40 cellular contexts compared by ENCODE assay signal in genomic region chr12:126797525-126797924, GRCh38.
"Had no signal": no experiment of that assay in that cellular context is flagged by ENCODE, and none has a peak within 500 bp of the region (broad histone marks: within the 10 kb centered on the region; RNA-seq: fewer than 3 reads in every experiment).

No MANE protein-coding gene starts in this region.

- H3K27ac Mint-ChIP-seq: activated naive CD4-positive, alpha-beta T cell treated with anti-CD3 and anti-CD28 coated beads for 36 hours; activated naive CD4-positive, alpha-beta T cell treated with anti-CD3 and anti-CD28 coated beads, Interleukin-2, amount 10 ng/mL, durations not matched to agents 7 days and 5 days; activated naive CD4-positive, alpha-beta T cell treated with anti-CD3 and anti-CD28 coated beads, Interleukin-2, amount 50 U/mL, for 24 hours; activated naive CD4-positive, alpha-beta T cell treated with anti-CD3 and anti-CD28 coated beads, Interleukin-2, amount 50 U/mL, for 72 hours; activated naive CD8-positive, alpha-beta T cell; activated naive CD8-positive, alpha-beta T cell treated with anti-CD3 and anti-CD28 coated beads for 36 hours; activated naive CD8-positive, alpha-beta T cell treated with anti-CD3 and anti-CD28 coated beads, Interleukin-2, amount 10 ng/mL, durations not matched to agents 7 days and 5 days; activated naive CD8-positive, alpha-beta T cell treated with anti-CD3 and anti-CD28 coated beads, Interleukin-2, amount 50 U/mL, for 24 hours; activated T-cell treated with anti-CD3 and anti-CD28 coated beads, Interleukin-2, amount 50 U/mL, for 24 hours; activated T-cell treated with anti-CD3 and anti-CD28 coated beads, Interleukin-2, amount 50 U/mL, for 72 hours; activated T-helper 1 cell treated with anti-CD3 and anti-CD28 coated beads, Interleukin-12 subunit alpha, Interleukin-12 subunit beta, Interleukin-2, Interleukin-4 antibody, amounts not matched to agents 30 ng/mL and 10 ng/mL and 1 ng/mL, durations not matched to agents 14 hours and 24 hours and 36 hours; activated T-helper 17 cell treated with anti-CD3 and anti-CD28 coated beads, Interleukin-2, amount 50 U/mL, for 72 hours; activated T-helper 2 cell treated with anti-CD3 and anti-CD28 coated beads, Interferon-gamma antibody, Interleukin-2, Interleukin-4, amounts not matched to agents 10 μg/mL and 5 μg/mL and 100 μg/mL, durations not matched to agents 14 hours and 24 hours and 36 hours; brain had no signal

- H3K9me3 ChIP-seq: adrenal gland, ascending aorta, body of pancreas, breast epithelium had no signal

- H3K4me1 ChIP-seq: adrenal gland, ascending aorta, body of pancreas, breast epithelium had no signal

- H3K27ac ChIP-seq: adrenal gland, ascending aorta, body of pancreas, brain microvascular endothelial cell, breast epithelium, cardiac muscle cell had no signal

- H3K27me3 ChIP-seq: adrenal gland, ascending aorta, body of pancreas, brain microvascular endothelial cell, breast epithelium, cardiac muscle cell had no signal

- H3K36me3 Mint-ChIP-seq: activated naive CD4-positive, alpha-beta T cell treated with anti-CD3 and anti-CD28 coated beads, Interleukin-2, amount 10 ng/mL, durations not matched to agents 7 days and 5 days; activated naive CD4-positive, alpha-beta T cell treated with anti-CD3 and anti-CD28 coated beads, Interleukin-2, amount 50 U/mL, for 24 hours; activated naive CD4-positive, alpha-beta T cell treated with anti-CD3 and anti-CD28 coated beads, Interleukin-2, amount 50 U/mL, for 72 hours; activated naive CD8-positive, alpha-beta T cell; activated naive CD8-positive, alpha-beta T cell treated with anti-CD3 and anti-CD28 coated beads for 36 hours; activated naive CD8-positive, alpha-beta T cell treated with anti-CD3 and anti-CD28 coated beads, Interleukin-2, amount 10 ng/mL, durations not matched to agents 7 days and 5 days; brain had no signal

- H3K27me3 Mint-ChIP-seq: activated naive CD4-positive, alpha-beta T cell treated with anti-CD3 and anti-CD28 coated beads, Interleukin-2, amount 10 ng/mL, durations not matched to agents 7 days and 5 days; activated naive CD4-positive, alpha-beta T cell treated with anti-CD3 and anti-CD28 coated beads, Interleukin-2, amount 50 U/mL, for 24 hours; activated naive CD8-positive, alpha-beta T cell; activated naive CD8-positive, alpha-beta T cell treated with anti-CD3 and anti-CD28 coated beads for 36 hours; activated naive CD8-positive, alpha-beta T cell treated with anti-CD3 and anti-CD28 coated beads, Interleukin-2, amount 10 ng/mL, durations not matched to agents 7 days and 5 days; activated naive CD8-positive, alpha-beta T cell treated with anti-CD3 and anti-CD28 coated beads, Interleukin-2, amount 50 U/mL, for 24 hours; activated T-cell treated with anti-CD3 and anti-CD28 coated beads, Interleukin-2, amount 50 U/mL, for 24 hours; activated T-helper 17 cell treated with anti-CD3 and anti-CD28 coated beads, Interleukin-2, amount 50 U/mL, for 72 hours; central memory CD8-positive, alpha-beta T cell had no signal

- H3K36me3 ChIP-seq: adrenal gland, ascending aorta, brain microvascular endothelial cell, breast epithelium, cardiac muscle cell had no signal

- H3K4me1 Mint-ChIP-seq: activated naive CD4-positive, alpha-beta T cell treated with anti-CD3 and anti-CD28 coated beads, Interleukin-2, amount 10 ng/mL, durations not matched to agents 7 days and 5 days; activated naive CD4-positive, alpha-beta T cell treated with anti-CD3 and anti-CD28 coated beads, Interleukin-2, amount 50 U/mL, for 24 hours; activated naive CD8-positive, alpha-beta T cell treated with anti-CD3 and anti-CD28 coated beads for 36 hours; activated naive CD8-positive, alpha-beta T cell treated with anti-CD3 and anti-CD28 coated beads, Interleukin-2, amount 10 ng/mL, durations not matched to agents 7 days and 5 days; activated naive CD8-positive, alpha-beta T cell treated with anti-CD3 and anti-CD28 coated beads, Interleukin-2, amount 50 U/mL, for 24 hours; activated T-helper 17 cell treated with anti-CD3 and anti-CD28 coated beads, Interleukin-2, amount 50 U/mL, for 72 hours; brain; central memory CD8-positive, alpha-beta T cell had no signal

- H3K9me3 Mint-ChIP-seq: activated naive CD4-positive, alpha-beta T cell treated with anti-CD3 and anti-CD28 coated beads for 36 hours; activated naive CD4-positive, alpha-beta T cell treated with anti-CD3 and anti-CD28 coated beads, Interleukin-2, amount 10 ng/mL, durations not matched to agents 7 days and 5 days; activated naive CD4-positive, alpha-beta T cell treated with anti-CD3 and anti-CD28 coated beads, Interleukin-2, amount 50 U/mL, for 24 hours; activated naive CD8-positive, alpha-beta T cell treated with anti-CD3 and anti-CD28 coated beads for 36 hours; activated naive CD8-positive, alpha-beta T cell treated with anti-CD3 and anti-CD28 coated beads, Interleukin-2, amount 10 ng/mL, durations not matched to agents 7 days and 5 days; activated naive CD8-positive, alpha-beta T cell treated with anti-CD3 and anti-CD28 coated beads, Interleukin-2, amount 50 U/mL, for 24 hours; activated T-cell treated with anti-CD3 and anti-CD28 coated beads, Interleukin-2, amount 50 U/mL, for 24 hours; activated T-helper 1 cell treated with anti-CD3 and anti-CD28 coated beads, Interleukin-12 subunit alpha, Interleukin-12 subunit beta, Interleukin-2, Interleukin-4 antibody, amounts not matched to agents 30 ng/mL and 10 ng/mL and 1 ng/mL, durations not matched to agents 14 hours and 24 hours and 36 hours; activated T-helper 17 cell treated with anti-CD3 and anti-CD28 coated beads, Interleukin-2, amount 50 U/mL, for 72 hours; activated T-helper 2 cell treated with anti-CD3 and anti-CD28 coated beads, Interferon-gamma antibody, Interleukin-2, Interleukin-4, amounts not matched to agents 10 μg/mL and 5 μg/mL and 100 μg/mL, durations not matched to agents 14 hours and 24 hours and 36 hours; central memory CD8-positive, alpha-beta T cell had no signal

- FAIRE-seq: astrocyte, bronchial epithelial cell had no signal

- H3K4me3 Mint-ChIP-seq: activated naive CD4-positive, alpha-beta T cell treated with anti-CD3 and anti-CD28 coated beads for 36 hours; activated naive CD4-positive, alpha-beta T cell treated with anti-CD3 and anti-CD28 coated beads, Interleukin-2, amount 10 ng/mL, durations not matched to agents 7 days and 5 days; activated naive CD4-positive, alpha-beta T cell treated with anti-CD3 and anti-CD28 coated beads, Interleukin-2, amount 50 U/mL, for 24 hours; activated naive CD8-positive, alpha-beta T cell; activated naive CD8-positive, alpha-beta T cell treated with anti-CD3 and anti-CD28 coated beads for 36 hours; activated naive CD8-positive, alpha-beta T cell treated with anti-CD3 and anti-CD28 coated beads, Interleukin-2, amount 10 ng/mL, durations not matched to agents 7 days and 5 days; activated naive CD8-positive, alpha-beta T cell treated with anti-CD3 and anti-CD28 coated beads, Interleukin-2, amount 50 U/mL, for 24 hours; activated T-cell treated with anti-CD3 and anti-CD28 coated beads, Interleukin-2, amount 50 U/mL, for 24 hours; activated T-cell treated with anti-CD3 and anti-CD28 coated beads, Interleukin-2, amount 50 U/mL, for 4 hours; activated T-cell treated with anti-CD3 and anti-CD28 coated beads, Interleukin-2, amount 50 U/mL, for 72 hours; activated T-helper 1 cell treated with anti-CD3 and anti-CD28 coated beads, Interleukin-12 subunit alpha, Interleukin-12 subunit beta, Interleukin-2, Interleukin-4 antibody, amounts not matched to agents 30 ng/mL and 10 ng/mL and 1 ng/mL, durations not matched to agents 14 hours and 24 hours and 36 hours; activated T-helper 17 cell treated with anti-CD3 and anti-CD28 coated beads, Interleukin-2, amount 50 U/mL, for 72 hours; brain; central memory CD8-positive, alpha-beta T cell had no signal

- H3K4me3 ChIP-seq: adrenal gland, ascending aorta, body of pancreas, breast epithelium, cardiac muscle cell had no signal

- DNase-seq: activated effector memory CD4-positive, alpha-beta T cell treated with anti-CD3 and anti-CD28 coated beads, Interleukin-2, amount 50 U/mL, for 16 hours; activated effector memory CD4-positive, alpha-beta T cell treated with Interleukin-2 at 50 U/mL for 16 hours; activated gamma-delta T cell; activated gamma-delta T cell treated with Interleukin-2 at 50 U/mL for 16 hours; activated naive CD4-positive, alpha-beta T cell; activated naive CD4-positive, alpha-beta T cell treated with anti-CD3 and anti-CD28 coated beads for 36 hours; activated naive CD4-positive, alpha-beta T cell treated with anti-CD3 and anti-CD28 coated beads, Interleukin-2, amount 10 ng/mL, durations not matched to agents 7 days and 5 days; activated naive CD4-positive, alpha-beta T cell treated with anti-CD3 and anti-CD28 coated beads, Interleukin-2, amount 50 U/mL, for 16 hours; activated naive CD4-positive, alpha-beta T cell treated with Interleukin-2 at 50 U/mL for 16 hours; activated naive CD8-positive, alpha-beta T cell treated with anti-CD3 and anti-CD28 coated beads for 36 hours; activated naive CD8-positive, alpha-beta T cell treated with anti-CD3 and anti-CD28 coated beads, Interleukin-2, amount 10 ng/mL, durations not matched to agents 7 days and 5 days; activated naive CD8-positive, alpha-beta T cell treated with anti-CD3 and anti-CD28 coated beads, Interleukin-2, amount 50 U/mL, for 24 hours; activated T-cell treated with anti-CD3 and anti-CD28 coated beads, Interleukin-2, amount 50 U/mL, for 1 hour; activated T-cell treated with anti-CD3 and anti-CD28 coated beads, Interleukin-2, amount 50 U/mL, for 24 hours; activated T-cell treated with anti-CD3 and anti-CD28 coated beads, Interleukin-2, amount 50 U/mL, for 4 hours; activated T-cell treated with anti-CD3 and anti-CD28 coated beads, Interleukin-2, amount 50 U/mL, for 48 hours; activated T-cell treated with anti-CD3 and anti-CD28 coated beads, Interleukin-2, amount 50 U/mL, for 72 hours; adrenal gland; amniotic stem cell; amygdala; anterior cingulate cortex; aorta; body of pancreas; brain microvascular endothelial cell; caudate nucleus; central memory CD4-positive, alpha-beta T cell; cerebellar nuclear complex had no signal

- ATAC-seq: activated naive CD4-positive, alpha-beta T cell treated with anti-CD3 and anti-CD28 coated beads, Interleukin-2, amount 50 U/mL, for 72 hours; activated naive CD8-positive, alpha-beta T cell treated with anti-CD3 and anti-CD28 coated beads, Interleukin-2, amount 50 U/mL, for 24 hours; activated T-cell treated with anti-CD3 and anti-CD28 coated beads, Interleukin-2, amount 50 U/mL, for 4 hours; activated T-cell treated with anti-CD3 and anti-CD28 coated beads, Interleukin-2, amount 50 U/mL, for 72 hours; activated T-helper 17 cell treated with anti-CD3 and anti-CD28 coated beads, Interleukin-2, amount 50 U/mL, for 72 hours; body of pancreas had no signal
